8 cellular contexts compared by ENCODE assay signal in genomic region chr15:70095387-70096214, GRCh38. TPM values are rescaled to one million over a fixed set of nuclear protein-coding genes. Genes with fewer than 3 reads are reported as not detected.
DNase-seq lines count a peak whose midpoint lies in the region; ATAC-seq and TF ChIP-seq lines count a peak whose summit lies in the region.

No MANE protein-coding gene starts in this region.

- H3K27ac ChIP-seq in right cardiac atrium (ENCODE audit: low read length) (no peak overlapping the region), gastrocnemius medialis (peak overlapping the region; percentile 88 to 96 (median 91))

- TF ChIP-seq POLR2A in gastrocnemius medialis (IDR thresholded peaks at IDR 0.05): no peak

- H3K9me3 ChIP-seq in right cardiac atrium (ENCODE audit: control insufficient read depth, low read length): no peaks in the 10 kb centered on the region
- H3K9me3 ChIP-seq in gastrocnemius medialis: no peaks in the 10 kb centered on the region

- peak; percentile 28 for TF ChIP-seq CTCF in GM12864 (IDR thresholded peaks at IDR 0.05; ENCODE audit: low read depth, low read length, missing control alignments)
- no peak for TF ChIP-seq CTCF in gastrocnemius medialis (IDR thresholded peaks at IDR 0.05 in 4 of 5, conservative IDR thresholded peaks at IDR 0.05 in 1 of 5)

- WGBS in right cardiac atrium: 10% methylated on average over 67 of the region's 67 CpGs

- in situ Hi-C loops in gastrocnemius medialis (cut with MboI; ENCODE audit: low sequenced_read_pairs in 4 of 4): loop anchor here in 1 of 4 donors (25.0 kb wide), 2 partner anchors 92 to 392 kb away; no protein-coding TSS in a partner anchor

- DNase-seq in GM12864 (ENCODE audit: low read depth): no peak
- DNase-seq in NOMO-1 treated with dmso at 0.1 percent for 144 hours (lab: John Stamatoyannopoulos, UW; ENCODE audit: unreplicated experiment): peak; percentile 35
- peak; percentile 53 for DNase-seq in activated naive CD4-positive, alpha-beta T cell treated with Interleukin-2 at 50 U/mL for 16 hours
- peak; percentile 35 to 82 (median 79) for DNase-seq in right cardiac atrium
- no peak for DNase-seq in gastrocnemius medialis
- DNase-seq in cortex of kidney (lab: John Stamatoyannopoulos, UW): no peak
- DNase-seq in HuH-7 (ENCODE audit: low spot score): no peak

- no peaks in the 10 kb centered on the region for H3K36me3 ChIP-seq in gastrocnemius medialis

- H3K27me3 ChIP-seq in right cardiac atrium (ENCODE audit: control insufficient read depth, insufficient read depth): no peaks in the 10 kb centered on the region
- peaks cover 0 to 12% (median 3%) of the 10 kb centered on the region in 3 donors for H3K27me3 ChIP-seq in gastrocnemius medialis

- H3K4me1 ChIP-seq in right cardiac atrium (ENCODE audit: control insufficient read depth, insufficient read depth, low read length) (peaks cover 18% of the 10 kb centered on the region), gastrocnemius medialis (peaks cover 43 to 59% of the 10 kb centered on the region in 2 donors)

- intact Hi-C loops in right cardiac atrium (cut with DNase I) (loop anchor here in 2 of 4 donors (10.0 kb wide), 2 partner anchors 369 to 501 kb away; no protein-coding TSS in a partner anchor), gastrocnemius medialis (cut with DNase I; ENCODE audit: low total_unique reads) (loop anchor here (5.0 to 10.0 kb wide), 4 partner anchors 303 to 633 kb away; no protein-coding TSS in a partner anchor)

- H3K4me3 ChIP-seq in GM12864 (ENCODE audit: low read depth, low read length): peak overlapping the region; percentile 96
- peak overlapping the region; percentile 91 for H3K4me3 ChIP-seq in right cardiac atrium (ENCODE audit: low read length)
- H3K4me3 ChIP-seq in gastrocnemius medialis: peak overlapping the region; percentile 70 to 83 (median 76)

- ATAC-seq in right cardiac atrium: no peak
- no peak for ATAC-seq in gastrocnemius medialis
- ATAC-seq in GM21360 (IDR thresholded peaks at IDR 0.05; ENCODE audit: unreplicated experiment): no peak

RNA-seq across cellular contexts. Expression of gene TLE3, which starts 2.1 kb away (rescaled TPM):
- 10 to 100 TPM; 20.6 to 35.4 (median 27.4) TPM for total RNA-seq in right cardiac atrium
- 10.7 TPM for polyA plus RNA-seq in right cardiac atrium
- 10 to 100 TPM in 2 of 4 donors, 1 to 10 TPM in 2; 4.6 to 35.3 (median 13.3) TPM for total RNA-seq in gastrocnemius medialis

Comparison
In these comparisons a context has a peak if more than half of its experiments do, and no peak if none do; other contexts are left out.
1. DNase-seq: peak in NOMO-1 treated with dmso at 0.1 percent for 144 hours (single experiment), activated naive CD4-positive, alpha-beta T cell treated with Interleukin-2 at 50 U/mL for 16 hours (single experiment) and right cardiac atrium (3 of 3); none in GM12864 (single experiment), gastrocnemius medialis (0 of 2), cortex of kidney (single experiment) and HuH-7 (single experiment).
2. Peak in every context shown above with its lines, with median percentiles within 50 percentile points of each other: H3K4me3 ChIP-seq.